1 cellular context compared by ENCODE assay signal in the genomic region with DNA sequence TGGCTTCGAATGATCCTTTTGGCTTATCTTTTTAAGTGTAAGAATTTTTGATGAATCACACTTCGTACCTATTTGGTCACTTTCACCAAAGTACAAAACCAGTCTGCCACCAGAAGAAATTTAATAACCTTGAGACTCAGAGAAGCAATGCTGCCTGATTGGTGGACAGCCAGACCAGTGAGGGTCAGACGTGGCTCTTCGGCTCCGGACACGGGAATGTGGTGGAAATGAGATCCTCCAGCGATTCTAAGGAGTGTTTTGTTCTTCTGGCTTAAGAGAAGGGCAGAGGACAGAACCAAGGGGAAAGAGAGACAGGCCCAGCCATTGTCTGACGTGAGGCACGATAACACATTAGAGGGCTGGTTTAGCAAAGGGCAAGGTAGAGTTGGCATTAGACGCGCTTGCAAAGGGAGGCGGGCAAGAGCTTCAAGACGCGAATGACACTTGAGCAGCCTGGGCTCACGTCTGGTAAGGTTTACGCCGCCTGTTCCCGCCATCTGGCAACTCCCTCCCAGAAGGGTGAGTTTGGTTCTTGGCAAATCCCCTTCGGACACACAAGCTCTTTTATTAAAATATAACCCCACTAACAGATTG.
TF ChIP-seq lines count a peak whose summit lies in the region.

No MANE protein-coding gene starts in this region.

TF ChIP-seq in GM23338, 12 proteins besides CTCF, POLR2A, EP300 and RAD21 (continued from another document):
- TF ChIP-seq ZNF462 (CRISPR knock-in tag; IDR thresholded peaks at IDR 0.05) = no peak
- TF ChIP-seq, protein P1, sequence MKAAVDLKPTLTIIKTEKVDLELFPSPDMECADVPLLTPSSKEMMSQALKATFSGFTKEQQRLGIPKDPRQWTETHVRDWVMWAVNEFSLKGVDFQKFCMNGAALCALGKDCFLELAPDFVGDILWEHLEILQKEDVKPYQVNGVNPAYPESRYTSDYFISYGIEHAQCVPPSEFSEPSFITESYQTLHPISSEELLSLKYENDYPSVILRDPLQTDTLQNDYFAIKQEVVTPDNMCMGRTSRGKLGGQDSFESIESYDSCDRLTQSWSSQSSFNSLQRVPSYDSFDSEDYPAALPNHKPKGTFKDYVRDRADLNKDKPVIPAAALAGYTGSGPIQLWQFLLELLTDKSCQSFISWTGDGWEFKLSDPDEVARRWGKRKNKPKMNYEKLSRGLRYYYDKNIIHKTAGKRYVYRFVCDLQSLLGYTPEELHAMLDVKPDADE (IDR thresholded peaks at IDR 0.05) = no peak; the same call in none of the 2 replicates
- no peak for TF ChIP-seq NANOG (IDR thresholded peaks at IDR 0.05; ENCODE audit: borderline replicate concordance)
